18 cellular contexts compared by ENCODE assay signal in the genomic region with DNA sequence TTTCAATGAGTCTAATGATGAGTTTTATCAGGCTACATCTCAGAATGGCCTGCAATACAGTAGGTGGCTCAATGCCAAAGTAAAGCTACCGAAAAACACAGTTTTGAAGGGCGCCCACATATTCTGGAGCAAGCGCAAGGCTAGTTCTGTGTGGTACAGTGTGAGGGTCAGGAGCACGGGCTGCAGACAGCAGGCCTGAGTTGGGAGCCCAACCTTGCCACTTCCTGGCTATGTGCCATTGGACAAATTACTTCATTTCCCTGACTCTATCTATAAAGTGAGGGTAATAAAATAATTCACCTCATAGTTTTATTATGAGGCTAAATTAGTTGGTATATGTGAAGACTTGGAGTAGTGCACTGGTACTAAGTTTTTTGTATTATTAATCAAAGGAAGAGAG.
DNase-seq lines count a peak whose midpoint lies in the region; ATAC-seq and TF ChIP-seq lines count a peak whose summit lies in the region.
"Had no signal": no experiment of that assay in that cellular context is flagged by ENCODE, and none has a peak within 500 bp of the region (broad histone marks: within the 10 kb centered on the region; RNA-seq: fewer than 3 reads in every experiment).

No MANE protein-coding gene starts in this region.

- TF ChIP-seq EP300 in transverse colon (IDR thresholded peaks at IDR 0.05; ENCODE audit: low read depth): no peak

- H3K36me3 ChIP-seq in mucosa of descending colon (ENCODE audit: low read depth) (no peaks in the 10 kb centered on the region), transverse colon (no peaks in the 10 kb centered on the region), Karpas-422 (ENCODE audit: insufficient read depth, low read length) (no peaks in the 10 kb centered on the region)
- H3K36me3 ChIP-seq: HAP-1 had no signal

- H3K9me2 ChIP-seq in Karpas-422 (replicated peaks; ENCODE audit: insufficient read depth, low read length): no peaks in the 10 kb centered on the region

- H3K27me3 ChIP-seq in transverse colon: no peaks in the 10 kb centered on the region
- no peaks in the 10 kb centered on the region for H3K27me3 ChIP-seq in Karpas-422 (ENCODE audit: low read length)

- H3K4me3 ChIP-seq in mucosa of descending colon (no peak overlapping the region), transverse colon (no peak overlapping the region), Karpas-422 (ENCODE audit: low read length) (no peak overlapping the region)
- H3K4me3 ChIP-seq: A549, HAP-1 had no signal

- TF ChIP-seq CTCF in mucosa of descending colon (IDR thresholded peaks at IDR 0.05): no peak
- TF ChIP-seq CTCF in transverse colon (IDR thresholded peaks at IDR 0.05): no peak

- WGBS in transverse colon (ENCODE audit: low coverage in 1 of 2), 2 donors: 40 to 46% methylated on average over 2 to 4 of the region's 4 CpGs

- no peaks in the 10 kb centered on the region for H3K79me2 ChIP-seq in Karpas-422 (ENCODE audit: low read length)

- in situ Hi-C loops in transverse colon (cut with MboI; ENCODE audit: low pct_ligation_motif_present in 1 of 4, low pct_unique_long_range_greater_than_20kb in 1 of 4, low sequenced_read_pairs in 3 of 4): no loop called here

- no peak overlapping the region for H3K9ac ChIP-seq in Karpas-422 (ENCODE audit: low read length)

- no peak for TF ChIP-seq POLR2A in transverse colon (IDR thresholded peaks at IDR 0.05)

- no peaks in the 10 kb centered on the region for H4K20me1 ChIP-seq in Karpas-422 (ENCODE audit: insufficient read depth, low read depth, low read length)

- H2AFZ ChIP-seq in Karpas-422 (ENCODE audit: low read length): no peak overlapping the region

- peak; percentile 63 for ATAC-seq in mucosa of descending colon
- ATAC-seq: A549 had no signal

- intact Hi-C loops in mucosa of descending colon (cut with DNase I, micrococcal nuclease) (no loop called here), transverse colon (cut with DNase I; ENCODE audit: low total_unique reads) (no loop called here)

- no peak overlapping the region for H3K4me2 ChIP-seq in Karpas-422 (ENCODE audit: low read depth, low read length, poor library complexity, severe bottlenecking)
- H3K4me2 ChIP-seq: A549 had no signal

- H3K27ac ChIP-seq in transverse colon (no peak overlapping the region), Karpas-422 (ENCODE audit: low read length) (no peak overlapping the region)
- H3K27ac ChIP-seq: A549 had no signal

- DNase-seq in NCI-H69 (lab: John Stamatoyannopoulos, UW) (peak; percentile 37), UCSD-AML1 (lab: John Stamatoyannopoulos, UW; ENCODE audit: unreplicated experiment) (peak; percentile 6), mucosa of descending colon (peak in 2 of 3 donors; percentile 23 to 33), transverse colon (peak; percentile 40), NCI-H748 (lab: John Stamatoyannopoulos, UW; ENCODE audit: unreplicated experiment) (no peak), NCI-H524 treated with DMSO at 0.1 percent for 48 hours (lab: John Stamatoyannopoulos, UW) (no peak), Karpas-422 (no peak)
- DNase-seq: 8988T; ACHN; C1 segment of cervical spinal cord; CD4-positive, alpha-beta memory T cell; COR-L47; DMS153; DND-41; GOT3; HFFc6 had no signal

- H3K9me3 ChIP-seq in mucosa of descending colon (no peaks in the 10 kb centered on the region), transverse colon (no peaks in the 10 kb centered on the region), Karpas-422 (ENCODE audit: low read length) (no peaks in the 10 kb centered on the region)
- H3K9me3 ChIP-seq: A549, HAP-1 had no signal

- H3K4me1 ChIP-seq in mucosa of descending colon (ENCODE audit: low read depth) (no peaks in the 10 kb centered on the region), transverse colon (peaks cover 0 to 11% (median 0%) of the 10 kb centered on the region in 4 donors), Karpas-422 (ENCODE audit: low read length) (no peaks in the 10 kb centered on the region)
- H3K4me1 ChIP-seq: A549, HAP-1 had no signal

Comparison
In these comparisons a context has a peak if more than half of its experiments do, and no peak if none do; other contexts are left out.
1. DNase-seq: peak in NCI-H69 (single experiment), UCSD-AML1 (single experiment), mucosa of descending colon (2 of 3) and transverse colon (single experiment); none in NCI-H748 (single experiment), NCI-H524 treated with DMSO at 0.1 percent for 48 hours (single experiment) and Karpas-422 (single experiment).